Comparison of ENCODE assay signal across 6 cellular contexts in the genomic region with DNA sequence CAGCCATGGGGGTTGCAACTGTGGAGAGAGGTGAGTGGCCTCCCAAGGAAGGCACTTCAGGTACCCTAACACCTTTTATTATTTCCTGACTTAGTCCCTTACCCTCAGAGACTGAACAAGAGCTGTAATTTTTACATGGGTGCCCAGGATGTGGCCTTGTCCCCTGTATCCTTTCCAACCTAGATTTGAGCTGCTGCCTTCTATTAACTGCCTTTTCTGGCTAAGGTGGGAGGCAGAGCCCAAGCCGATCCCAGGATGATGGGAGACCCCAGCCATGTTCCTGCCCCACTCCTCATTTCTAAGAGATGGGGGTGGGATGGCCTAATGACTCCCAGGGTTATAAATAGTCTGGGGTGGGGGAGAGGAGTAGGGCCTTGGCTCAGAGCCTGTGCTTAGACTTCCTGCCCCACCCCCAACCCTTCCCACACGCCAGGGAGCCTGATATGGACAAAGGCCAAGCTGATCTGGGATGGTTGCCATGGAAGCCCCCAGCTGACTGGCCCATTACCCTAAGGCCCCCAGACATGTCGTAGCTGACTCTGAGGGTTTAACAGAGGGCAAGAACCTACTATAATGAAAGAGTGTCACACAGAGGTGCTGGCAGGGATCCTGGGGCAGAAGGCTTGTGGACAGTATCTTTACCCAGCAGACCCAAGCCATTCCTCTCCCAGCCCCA. TPM values are rescaled to one million over a fixed set of nuclear protein-coding genes. Genes with fewer than 3 reads are reported as not detected.
DNase-seq lines count a peak whose midpoint lies in the region; ATAC-seq and TF ChIP-seq lines count a peak whose summit lies in the region.

No MANE protein-coding gene starts in this region.

- intact Hi-C loops in natural killer cell (cut with micrococcal nuclease), result no loop called here

- no peak overlapping the region for H3K27ac Mint-ChIP-seq in memory B cell
- H3K27ac Mint-ChIP-seq in natural killer cell, result no peak overlapping the region

- H3K36me3 Mint-ChIP-seq in memory B cell (peaks cover 3% of the 10 kb centered on the region), natural killer cell (no peaks in the 10 kb centered on the region)

- H3K4me1 Mint-ChIP-seq in memory B cell (peaks cover 7% of the 10 kb centered on the region), natural killer cell (peaks cover 10 to 16% of the 10 kb centered on the region in 2 donors)

- peak overlapping the region; percentile 65 for H3K27ac ChIP-seq in angular gyrus (ENCODE audit: low read depth, low read length)

- peaks cover 9% of the 10 kb centered on the region for H3K27me3 Mint-ChIP-seq in memory B cell
- peaks cover 0 to 2% of the 10 kb centered on the region in 2 donors for H3K27me3 Mint-ChIP-seq in natural killer cell (ENCODE audit: low read depth in 2 of 2)

- no peak for TF ChIP-seq CTCF in natural killer cell (IDR thresholded peaks at IDR 0.05)

- DNase-seq in COR-L47 (lab: John Stamatoyannopoulos, UW) (peak; percentile 65), memory B cell (ENCODE audit: low spot score in 2 of 2) (no peak), LoVo (ENCODE audit: low spot score) (no peak), natural killer cell (no peak)

- H3K4me3 Mint-ChIP-seq in memory B cell, result peak overlapping the region; percentile 2
- no peak overlapping the region for H3K4me3 Mint-ChIP-seq in natural killer cell

- H3K9me3 Mint-ChIP-seq in memory B cell, result no peaks in the 10 kb centered on the region
- H3K9me3 Mint-ChIP-seq in natural killer cell, result no peaks in the 10 kb centered on the region

- ATAC-seq in memory B cell (ENCODE audit: low read depth), result no peak
- ATAC-seq in GM19452 (IDR thresholded peaks at IDR 0.05; ENCODE audit: unreplicated experiment), result no peak
- ATAC-seq in natural killer cell, result no peak

RNA-seq across cellular contexts. Expression of a gene that starts 1.9 kb away (rescaled TPM):
- total RNA-seq in natural killer cell, result 1 to 10 TPM; 2.4 to 7.0 (median 3.5) TPM

RNA-seq across cellular contexts. Expression of a gene that starts 7.1 kb away (rescaled TPM):
- total RNA-seq in natural killer cell, result 10 to 100 TPM; 13.8 to 20.6 (median 15.6) TPM

RNA-seq across cellular contexts. Expression of a gene that starts 40.4 kb away (rescaled TPM):
- 1 to 10 TPM in 2 of 3 donors, under 1 TPM in 1; 0.75 to 1.7 (median 1.2) TPM for total RNA-seq in natural killer cell

RNA-seq across cellular contexts. Expression of a gene that starts 52.6 kb away (rescaled TPM):
- 10 to 100 TPM; 68.6 to 71.5 (median 68.6) TPM for total RNA-seq in natural killer cell
